9 cellular contexts compared by ENCODE assay signal in the genomic region with DNA sequence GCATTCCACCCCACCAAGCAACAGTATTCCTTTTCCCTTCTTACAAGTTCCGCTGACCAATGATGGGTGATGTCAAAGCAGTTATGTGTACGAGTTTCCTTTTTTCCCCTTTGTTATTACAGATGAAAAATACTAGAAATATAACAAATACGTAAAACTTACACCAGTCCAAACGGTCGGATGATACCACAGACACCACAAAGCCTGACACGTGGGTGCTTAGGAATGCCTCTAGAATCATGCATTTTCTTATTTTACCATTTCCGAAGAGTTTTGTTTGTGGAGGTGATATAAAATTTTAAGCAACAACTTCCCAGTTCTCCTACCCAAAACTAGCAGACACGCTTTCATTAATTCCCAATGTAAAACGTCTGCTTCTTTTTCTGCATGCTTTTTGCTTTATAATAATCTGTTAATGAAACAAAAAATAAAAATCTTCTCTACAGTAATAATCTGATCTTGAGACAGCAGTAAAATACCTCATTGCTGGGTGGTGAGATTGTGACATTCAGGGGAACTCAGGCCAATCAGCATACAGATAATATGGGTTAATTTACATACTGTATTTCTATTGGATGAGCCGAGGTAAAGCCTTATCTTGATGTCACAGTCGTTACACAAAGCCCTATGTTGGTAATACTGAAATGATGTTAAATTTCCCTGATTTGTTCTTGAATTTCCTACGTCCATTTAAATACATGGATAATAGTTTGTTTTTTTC. TPM values are rescaled to one million over a fixed set of nuclear protein-coding genes. Genes with fewer than 3 reads are reported as not detected.
A peak's percentile ranks its signal among the peaks of the same experiment; 100 is the strongest.
DNase-seq lines count a peak whose midpoint lies in the region; ATAC-seq and TF ChIP-seq lines count a peak whose summit lies in the region.
"Had no signal": no experiment of that assay in that cellular context is flagged by ENCODE, and none has a peak within 500 bp of the region (broad histone marks: within the 10 kb centered on the region; RNA-seq: fewer than 3 reads in every experiment).

No MANE protein-coding gene starts in this region.

- POLR2A ChIA-PET in CD8-positive, alpha-beta T cell (lab: Charles Lee), result no interaction called here

- no peaks in the 10 kb centered on the region for H4K20me1 ChIP-seq in smooth muscle cell (ENCODE audit: low read depth)

- H3K4me2 ChIP-seq in smooth muscle cell, result peak overlapping the region; percentile 93

- no peaks in the 10 kb centered on the region for H3K9me3 ChIP-seq in CD8-positive, alpha-beta T cell (ENCODE audit: low read length)
- H3K9me3 ChIP-seq in right cardiac atrium (ENCODE audit: control insufficient read depth, low read length) (no peaks in the 10 kb centered on the region), smooth muscle cell (replicated peaks; ENCODE audit: low read depth) (no peaks in the 10 kb centered on the region)

- H3K27me3 ChIP-seq in CD8-positive, alpha-beta T cell (ENCODE audit: insufficient read depth, low read length), result peaks cover 17% of the 10 kb centered on the region
- H3K27me3 ChIP-seq in right cardiac atrium (ENCODE audit: control insufficient read depth, insufficient read depth), result no peaks in the 10 kb centered on the region
- no peaks in the 10 kb centered on the region for H3K27me3 ChIP-seq in smooth muscle cell (ENCODE audit: low read depth)

- peaks cover 13% of the 10 kb centered on the region for H3F3A ChIP-seq in smooth muscle cell (ENCODE audit: low read depth)

- H3K4me3 Mint-ChIP-seq in CD8-positive, alpha-beta T cell, result no peak overlapping the region
- peak overlapping the region; percentile 46 for H3K4me3 Mint-ChIP-seq in activated T-helper 17 cell treated with anti-CD3 and anti-CD28 coated beads, Interleukin-2, amount 50 U/mL, for 72 hours

- H3K4me1 Mint-ChIP-seq in CD8-positive, alpha-beta T cell (ENCODE audit: low read depth), result peaks cover 10% of the 10 kb centered on the region
- H3K4me1 Mint-ChIP-seq in activated T-helper 17 cell treated with anti-CD3 and anti-CD28 coated beads, Interleukin-2, amount 50 U/mL, for 72 hours, result peaks cover 5% of the 10 kb centered on the region

- no peaks in the 10 kb centered on the region for H3K36me3 ChIP-seq in CD8-positive, alpha-beta T cell (ENCODE audit: insufficient read depth, low read length)
- H3K36me3 ChIP-seq in smooth muscle cell (ENCODE audit: low read depth), result no peaks in the 10 kb centered on the region

- H3K79me2 ChIP-seq in smooth muscle cell (ENCODE audit: low read depth), result no peaks in the 10 kb centered on the region

- H2AFZ ChIP-seq in smooth muscle cell (ENCODE audit: low read depth), result peak overlapping the region; percentile 74

- no peak for DNase-seq in CD8-positive, alpha-beta T cell
- DNase-seq in KBM-7 (peak; percentile 89), right cardiac atrium (no peak), smooth muscle cell (lab: John Stamatoyannopoulos, UW; ENCODE audit: unreplicated experiment) (no peak), COR-L47 (lab: John Stamatoyannopoulos, UW) (no peak)

- no peaks in the 10 kb centered on the region for H3K9me3 Mint-ChIP-seq in CD8-positive, alpha-beta T cell
- H3K9me3 Mint-ChIP-seq in activated T-helper 17 cell treated with anti-CD3 and anti-CD28 coated beads, Interleukin-2, amount 50 U/mL, for 72 hours, result no peaks in the 10 kb centered on the region

- CTCF ChIA-PET in CD8-positive, alpha-beta T cell (lab: Charles Lee), result no interaction called here

- peak overlapping the region; percentile 89 for H3K9ac ChIP-seq in smooth muscle cell (ENCODE audit: low read depth)

- intact Hi-C loops in CD8-positive, alpha-beta T cell (cut with DNase I, micrococcal nuclease), result no loop called here
- intact Hi-C loops in right cardiac atrium (cut with DNase I), result no loop called here

- no peak for TF ChIP-seq CTCF in CD8-positive, alpha-beta T cell (IDR thresholded peaks at IDR 0.05)
- TF ChIP-seq CTCF in smooth muscle cell (IDR thresholded peaks at IDR 0.05; ENCODE audit: borderline replicate concordance, insufficient read depth, poor library complexity, severe bottlenecking), result no peak

- H3K36me3 Mint-ChIP-seq in CD8-positive, alpha-beta T cell, result no peaks in the 10 kb centered on the region
- H3K36me3 Mint-ChIP-seq in activated T-helper 17 cell treated with anti-CD3 and anti-CD28 coated beads, Interleukin-2, amount 50 U/mL, for 72 hours (ENCODE audit: low read depth), result no peaks in the 10 kb centered on the region

- H3K27ac Mint-ChIP-seq in CD8-positive, alpha-beta T cell, result no peak overlapping the region
- H3K27ac Mint-ChIP-seq in activated T-helper 17 cell treated with anti-CD3 and anti-CD28 coated beads, Interleukin-2, amount 50 U/mL, for 72 hours, result no peak overlapping the region

- in situ Hi-C loops in KBM-7 (cut with MboI; ENCODE audit: low pct_unique_long_range_greater_than_20kb, low sequenced_read_pairs), result no loop called here

- H3K27me3 Mint-ChIP-seq in CD8-positive, alpha-beta T cell (ENCODE audit: low read depth), result peaks cover 52% of the 10 kb centered on the region
- H3K27me3 Mint-ChIP-seq in activated T-helper 17 cell treated with anti-CD3 and anti-CD28 coated beads, Interleukin-2, amount 50 U/mL, for 72 hours, result peaks cover 43% of the 10 kb centered on the region

- ATAC-seq in CD8-positive, alpha-beta T cell, result peak; percentile 48
- ATAC-seq in activated T-helper 17 cell treated with anti-CD3 and anti-CD28 coated beads, Interleukin-2, amount 50 U/mL, for 72 hours (replicated peaks), result peak; percentile 43
- ATAC-seq in right cardiac atrium (peak; percentile 75 to 77), GM21515 (IDR thresholded peaks at IDR 0.05; ENCODE audit: unreplicated experiment) (no peak), GM19395 (IDR thresholded peaks at IDR 0.05; ENCODE audit: unreplicated experiment) (no peak)
- ATAC-seq: HCT116 had no signal

- no peak overlapping the region for H3K4me3 ChIP-seq in CD8-positive, alpha-beta T cell (ENCODE audit: low read depth, low read length)
- peak overlapping the region; percentile 82 for H3K4me3 ChIP-seq in right cardiac atrium (ENCODE audit: low read length)
- H3K4me3 ChIP-seq in smooth muscle cell, result peak overlapping the region; percentile 63

- peaks cover 11% of the 10 kb centered on the region for H3K4me1 ChIP-seq in CD8-positive, alpha-beta T cell (ENCODE audit: insufficient read depth, low read length)
- H3K4me1 ChIP-seq in right cardiac atrium (ENCODE audit: control insufficient read depth, insufficient read depth, low read length) (no peaks in the 10 kb centered on the region), smooth muscle cell (ENCODE audit: low read depth) (peaks cover 13% of the 10 kb centered on the region)

- WGBS in right cardiac atrium, result 49% methylated on average over 12 of the region's 12 CpGs
- WGBS in smooth muscle cell (ENCODE audit: low lambda C conversion rate), result 30% methylated on average over 12 of the region's 12 CpGs

- no peak overlapping the region for H3K27ac ChIP-seq in CD8-positive, alpha-beta T cell (ENCODE audit: low read depth, low read length)
- H3K27ac ChIP-seq in right cardiac atrium (ENCODE audit: low read length) (no peak overlapping the region), smooth muscle cell (ENCODE audit: low read depth) (peak overlapping the region; percentile 94)

RNA-seq across cellular contexts. Expression of gene GPR85, which starts 0.8 kb away (rescaled TPM):
- total RNA-seq in CD8-positive, alpha-beta T cell, result not detected
- total RNA-seq in activated T-helper 17 cell treated with anti-CD3 and anti-CD28 coated beads, Interleukin-2, amount 50 U/mL, for 72 hours, result under 1 TPM in 1 of 2 donors, not detected in 1; 0.17 TPM
- total RNA-seq in right cardiac atrium, result 1 to 10 TPM; 3.2 to 4.0 (median 3.6) TPM
- 4.4 TPM for polyA plus RNA-seq in right cardiac atrium
- 1.9 and 2.1 TPM in 2 replicates for total RNA-seq in smooth muscle cell
- polyA plus RNA-seq in smooth muscle cell, result 0.04 and 0.93 TPM in 2 replicates

RNA-seq across cellular contexts. Expression of gene SMIM30, which starts 30.9 kb away (rescaled TPM):
- 1 to 10 TPM; 3.5 to 4.8 TPM for total RNA-seq in CD8-positive, alpha-beta T cell
- 10 to 100 TPM; 29.2 to 56.5 TPM for total RNA-seq in activated T-helper 17 cell treated with anti-CD3 and anti-CD28 coated beads, Interleukin-2, amount 50 U/mL, for 72 hours
- 100 to 1,000 TPM; 107 to 135 (median 111) TPM for total RNA-seq in right cardiac atrium
- 271 TPM for polyA plus RNA-seq in right cardiac atrium
- 107 and 118 TPM in 2 replicates for total RNA-seq in smooth muscle cell
- 72.2 and 72.9 TPM in 2 replicates for polyA plus RNA-seq in smooth muscle cell

Comparison
In these comparisons a context has a peak if more than half of its experiments do, and no peak if none do; other contexts are left out.
1. ATAC-seq: peak in CD8-positive, alpha-beta T cell (single experiment), activated T-helper 17 cell treated with anti-CD3 and anti-CD28 coated beads, Interleukin-2, amount 50 U/mL, for 72 hours (single experiment) and right cardiac atrium (2 of 2); none in GM21515 (single experiment) and GM19395 (single experiment).
2. RNA of gene SMIM30, which starts 30.9 kb away (total RNA-seq): 107 to 118 TPM in smooth muscle cell, 107 to 135 TPM in right cardiac atrium and 29.2 to 56.5 TPM in activated T-helper 17 cell treated with anti-CD3 and anti-CD28 coated beads, Interleukin-2, amount 50 U/mL, for 72 hours; 3.5 to 4.8 TPM in CD8-positive, alpha-beta T cell; every median in the first group is over 4 times any median in the second.